In genomic region chr6:133966654-133967300, GRCh38 we compare ENCODE assay signal across 9 cellular contexts. TPM values are rescaled to one million over a fixed set of nuclear protein-coding genes. Genes with fewer than 3 reads are reported as not detected.
A peak's percentile ranks its signal among the peaks of the same experiment; 100 is the strongest.
DNase-seq lines count a peak whose midpoint lies in the region; ATAC-seq and TF ChIP-seq lines count a peak whose summit lies in the region.
"Had no signal": no experiment of that assay in that cellular context is flagged by ENCODE, and none has a peak within 500 bp of the region (broad histone marks: within the 10 kb centered on the region; RNA-seq: fewer than 3 reads in every experiment).

No MANE protein-coding gene starts in this region.

- H3K4me3 ChIP-seq in HEK293 (ENCODE audit: low read depth, low read length) (no peak overlapping the region), neuronal stem cell (ENCODE audit: low read length in 2 of 2) (no peak overlapping the region), heart right ventricle (no peak overlapping the region)

- H3K14ac ChIP-seq in neuronal stem cell (ENCODE audit: low read length) = no peak overlapping the region

- H3K27me3 ChIP-seq in neuronal stem cell (ENCODE audit: control insufficient read depth in 3 of 3, insufficient read depth in 3 of 3, low read depth in 1 of 3, low read length in 3 of 3) = no peaks in the 10 kb centered on the region
- no peaks in the 10 kb centered on the region for H3K27me3 ChIP-seq in heart right ventricle

- no peak overlapping the region for H4K91ac ChIP-seq in neuronal stem cell (ENCODE audit: low read depth, low read length, poor library complexity)

- H2BK5ac ChIP-seq in neuronal stem cell (ENCODE audit: low read length) = no peak overlapping the region

- no peak overlapping the region for H3K4me2 ChIP-seq in neuronal stem cell (ENCODE audit: insufficient read depth, low read length, poor library complexity, severe bottlenecking)

- H3K4ac ChIP-seq in neuronal stem cell (ENCODE audit: low read length) = no peak overlapping the region

- no peak overlapping the region for H3K23ac ChIP-seq in neuronal stem cell (ENCODE audit: low read depth, low read length, poor library complexity)

- H3K36me3 ChIP-seq in HEK293 (ENCODE audit: control insufficient read depth in 2 of 2, insufficient read depth in 1 of 2, low read length in 2 of 2) (no peaks in the 10 kb centered on the region), neuronal stem cell (replicated peaks in 1 of 2; ENCODE audit: control insufficient read depth in 2 of 2, insufficient read depth in 2 of 2, low read length in 2 of 2) (peaks cover 0 to 8% of the 10 kb centered on the region in 2 donors), heart right ventricle (no peaks in the 10 kb centered on the region)

- no peak overlapping the region for H3K18ac ChIP-seq in neuronal stem cell (ENCODE audit: low read length)

- no peak for TF ChIP-seq CTCF in HEK293 (tag by site-specific recombination; IDR thresholded peaks at IDR 0.05)
- TF ChIP-seq CTCF in natural killer cell (IDR thresholded peaks at IDR 0.05) = no peak
- no peak for TF ChIP-seq CTCF in heart right ventricle (IDR thresholded peaks at IDR 0.05)

- no peak overlapping the region for H2BK12ac ChIP-seq in neuronal stem cell (ENCODE audit: low read length)

- no peaks in the 10 kb centered on the region for H3K9me3 ChIP-seq in HEK293 (ENCODE audit: control insufficient read depth, insufficient read depth, low read depth, low read length)
- H3K9me3 ChIP-seq in neuronal stem cell (replicated peaks in 1 of 2; ENCODE audit: control insufficient read depth in 2 of 2, insufficient read depth in 1 of 2, low read depth in 1 of 2, low read length in 2 of 2) = peaks cover 0 to 4% of the 10 kb centered on the region in 2 donors
- H3K9me3 ChIP-seq in heart right ventricle = no peaks in the 10 kb centered on the region

- H3K27ac ChIP-seq in HEK293 (ENCODE audit: extremely low read depth, low read depth, low read length) (no peak overlapping the region), neuronal stem cell (replicated peaks; ENCODE audit: low read length) (no peak overlapping the region), heart right ventricle (no peak overlapping the region)

- no peak overlapping the region for H3K9ac ChIP-seq in neuronal stem cell (ENCODE audit: low read depth, low read length, poor library complexity)

- H3K27me3 Mint-ChIP-seq in natural killer cell (ENCODE audit: low read depth in 2 of 2) = no peaks in the 10 kb centered on the region
- H3K27me3 Mint-ChIP-seq in activated CD4-positive, alpha-beta memory T cell treated with anti-CD3 and anti-CD28 coated beads, Interleukin-2, amount 10 ng/mL, durations not matched to agents 7 days and 5 days = no peaks in the 10 kb centered on the region

- CTCF ChIA-PET in HEK293 (lab: Yijun Ruan, JAX) = interaction anchor here (0.6 to 3.7 kb wide), 8 partner anchors 9 to 144 kb away, joined by 3 to 27 read pairs (median 4); no protein-coding TSS in a partner anchor
- CTCF ChIA-PET in activated CD4-positive, alpha-beta memory T cell treated with anti-CD3 and anti-CD28 coated beads, Interleukin-2, amount 10 ng/mL, durations not matched to agents 7 days and 5 days (lab: Charles Lee) = interaction anchor here (0.7 to 2.0 kb wide), 4 partner anchors 43 to 131 kb away, joined by 3 to 7 read pairs (median 4); no protein-coding TSS in a partner anchor

- H3K36me3 Mint-ChIP-seq in natural killer cell = no peaks in the 10 kb centered on the region
- peaks cover 6% of the 10 kb centered on the region for H3K36me3 Mint-ChIP-seq in activated CD4-positive, alpha-beta memory T cell treated with anti-CD3 and anti-CD28 coated beads, Interleukin-2, amount 10 ng/mL, durations not matched to agents 7 days and 5 days (ENCODE audit: low read depth)

- H3K4me1 ChIP-seq in HEK293 (ENCODE audit: control insufficient read depth, insufficient read depth, low read length) = peaks cover 12% of the 10 kb centered on the region
- H3K4me1 ChIP-seq in neuronal stem cell (ENCODE audit: control insufficient read depth in 2 of 2, insufficient read depth in 1 of 2, low read depth in 1 of 2, low read length in 2 of 2) = peaks cover 3 to 6% of the 10 kb centered on the region in 2 donors
- H3K4me1 ChIP-seq in heart right ventricle = peaks cover 0 to 34% (median 12%) of the 10 kb centered on the region in 9 donors

- POLR2A ChIA-PET in HEK293 (lab: Yijun Ruan, JAX) = interaction anchor here (0.7 to 3.3 kb wide), 2 partner anchors 9 to 13 kb away, joined by 3 to 17 read pairs; partner anchors contain the start of gene TBPL1
- POLR2A ChIA-PET in activated CD4-positive, alpha-beta memory T cell treated with anti-CD3 and anti-CD28 coated beads, Interleukin-2, amount 10 ng/mL, durations not matched to agents 7 days and 5 days (lab: Charles Lee) = interaction anchor here (1.1 kb wide), 1 partner anchor 13 kb away, joined by 8 read pairs; the partner anchor contains the start of gene TBPL1

- no peak overlapping the region for H2BK15ac ChIP-seq in neuronal stem cell (ENCODE audit: low read length)

- intact Hi-C loops in natural killer cell (cut with micrococcal nuclease) (no loop called here), heart right ventricle (cut with DNase I) (no loop called here)

- DNase-seq in natural killer cell = no peak
- no peak for DNase-seq in C1 segment of cervical spinal cord (lab: John Stamatoyannopoulos, UW)
- DNase-seq in neuronal stem cell (ENCODE audit: low spot score) = no peak
- DNase-seq in activated CD4-positive, alpha-beta memory T cell treated with anti-CD3 and anti-CD28 coated beads, Interleukin-2, amount 10 ng/mL, durations not matched to agents 7 days and 5 days = no peak
- DNase-seq in heart right ventricle = no peak
- DNase-seq: aorta had no signal

- peaks cover 61 to 63% of the 10 kb centered on the region in 2 donors for H3K4me1 Mint-ChIP-seq in natural killer cell
- H3K4me1 Mint-ChIP-seq in activated CD4-positive, alpha-beta memory T cell treated with anti-CD3 and anti-CD28 coated beads, Interleukin-2, amount 10 ng/mL, durations not matched to agents 7 days and 5 days = peaks cover 28% of the 10 kb centered on the region

- no peak overlapping the region for H2BK120ac ChIP-seq in neuronal stem cell (ENCODE audit: low read depth, low read length)

- WGBS in neuronal stem cell (ENCODE audit: extremely low coverage in 2 of 2, insufficient read length in 2 of 2, insufficient replicate concordance in 1 of 2), 2 donors = no CpG with 5 or more reads among the region's 5 CpGs
- WGBS in heart right ventricle, 2 donors = 81 to 89% methylated on average over 5 of the region's 5 CpGs

- no peak overlapping the region for H2AFZ ChIP-seq in neuronal stem cell (ENCODE audit: low read length)

- peaks cover 3% of the 10 kb centered on the region for H3K79me1 ChIP-seq in neuronal stem cell (ENCODE audit: low read depth, low read length)

- H3K9me3 Mint-ChIP-seq in natural killer cell = no peaks in the 10 kb centered on the region
- no peaks in the 10 kb centered on the region for H3K9me3 Mint-ChIP-seq in activated CD4-positive, alpha-beta memory T cell treated with anti-CD3 and anti-CD28 coated beads, Interleukin-2, amount 10 ng/mL, durations not matched to agents 7 days and 5 days

- H3K27ac Mint-ChIP-seq in natural killer cell = peak overlapping the region; percentile 73 to 76
- H3K27ac Mint-ChIP-seq in activated CD4-positive, alpha-beta memory T cell treated with anti-CD3 and anti-CD28 coated beads, Interleukin-2, amount 10 ng/mL, durations not matched to agents 7 days and 5 days = no peak overlapping the region

- H4K8ac ChIP-seq in neuronal stem cell (ENCODE audit: low read depth, low read length) = no peak overlapping the region

- peak overlapping the region; percentile 65 for H3K4me3 Mint-ChIP-seq in natural killer cell
- no peak overlapping the region for H3K4me3 Mint-ChIP-seq in activated CD4-positive, alpha-beta memory T cell treated with anti-CD3 and anti-CD28 coated beads, Interleukin-2, amount 10 ng/mL, durations not matched to agents 7 days and 5 days

- no peak overlapping the region for H2AK5ac ChIP-seq in neuronal stem cell (ENCODE audit: low read depth, low read length)

- ATAC-seq in GM18873 (IDR thresholded peaks at IDR 0.05; ENCODE audit: low FRiP score, unreplicated experiment) (peak; percentile 88), HG03565 (IDR thresholded peaks at IDR 0.05; ENCODE audit: unreplicated experiment) (peak; percentile 72), natural killer cell (peak; percentile 52 to 63 (median 52)), heart right ventricle (no peak)

TF ChIP-seq in HEK293, 187 proteins besides CTCF, POLR2A, EP300 and RAD21:
- TF ChIP-seq WT1 (tag by site-specific recombination; IDR thresholded peaks at IDR 0.05) = no peak
- 0 out of 2 replicates have a peak, but pooled peaks have one; percentile 18 for TF ChIP-seq ZNF600 (tag by site-specific recombination; IDR thresholded peaks at IDR 0.05)
- 0 out of 2 replicates have a peak, but pooled peaks have one; percentile 21 for TF ChIP-seq ZNF366 (tag by site-specific recombination; conservative IDR thresholded peaks at IDR 0.05)

RNA-seq across cellular contexts. Expression of gene TBPL1, which starts 13.8 kb away (rescaled TPM):
- total RNA-seq in natural killer cell (10 to 100 TPM; 54.8 to 71.0 (median 59.9) TPM), heart right ventricle (10 to 100 TPM in 9 of 10 donors, 1 to 10 TPM in 1; 9.0 to 18.1 (median 13.8) TPM)
- 99.0 TPM for polyA plus RNA-seq in neuronal stem cell (2013, experiment 1 of 2)
- polyA plus RNA-seq in neuronal stem cell (2013, experiment 2 of 2) = 103 TPM
- total RNA-seq in activated CD4-positive, alpha-beta memory T cell treated with anti-CD3 and anti-CD28 coated beads, Interleukin-2, amount 10 ng/mL, durations not matched to agents 7 days and 5 days = 10 to 100 TPM; 33.5 to 35.5 TPM
- polyA plus RNA-seq in heart right ventricle = 10 to 100 TPM; 16.7 to 18.9 TPM

Comparison
In these comparisons a context has a peak if more than half of its experiments do, and no peak if none do; other contexts are left out.
1. ATAC-seq: peak in GM18873 (single experiment), HG03565 (single experiment) and natural killer cell (3 of 3); none in heart right ventricle (0 of 8).